In genomic region chr5:148776780-148777179, GRCh38 we compare ENCODE assay signal across 10 cellular contexts. TPM values are rescaled to one million over a fixed set of nuclear protein-coding genes. Genes with fewer than 3 reads are reported as not detected.
DNase-seq lines count a peak whose midpoint lies in the region; ATAC-seq and TF ChIP-seq lines count a peak whose summit lies in the region.
"Had no signal": no experiment of that assay in that cellular context is flagged by ENCODE, and none has a peak within 500 bp of the region (broad histone marks: within the 10 kb centered on the region; RNA-seq: fewer than 3 reads in every experiment).

No MANE protein-coding gene starts in this region.

- DNase-seq in AG10803 (ENCODE audit: low read depth) (peak; percentile 80), HFFc6 (peak; percentile 85), amniotic stem cell (lab: John Stamatoyannopoulos, UW) (peak; percentile 75), lower lobe of right lung (no peak), NAMALWA (ENCODE audit: low spot score) (no peak), NCI-H187 (lab: John Stamatoyannopoulos, UW) (no peak), inferior parietal cortex (ENCODE audit: extremely low spot score) (no peak)
- DNase-seq: NCI-H1417 had no signal

- peaks cover 20% of the 10 kb centered on the region for H3K4me1 Mint-ChIP-seq in HFFc6 (ENCODE audit: low read depth)

- H3K36me3 ChIP-seq in lower lobe of right lung = no peaks in the 10 kb centered on the region
- H3K36me3 ChIP-seq: ascending aorta had no signal

- TF ChIP-seq CTCF in AG10803 (conservative IDR thresholded peaks at IDR 0.05; ENCODE audit: low read length) = no peak
- TF ChIP-seq CTCF in HFFc6 (IDR thresholded peaks at IDR 0.05) = no peak
- no peak for TF ChIP-seq CTCF in lower lobe of right lung (IDR thresholded peaks at IDR 0.05)

- H3K4me3 Mint-ChIP-seq in HFFc6 = no peak overlapping the region

- H3K9me3 ChIP-seq in lower lobe of right lung = no peaks in the 10 kb centered on the region
- H3K9me3 ChIP-seq: ascending aorta had no signal

- H3K36me3 Mint-ChIP-seq in HFFc6 (ENCODE audit: low read depth) = no peaks in the 10 kb centered on the region

- H3K27me3 Mint-ChIP-seq in HFFc6 (ENCODE audit: insufficient read depth) = no peaks in the 10 kb centered on the region

- no peak overlapping the region for H3K4me3 ChIP-seq in AG10803 (ENCODE audit: low read length)
- H3K4me3 ChIP-seq in lower lobe of right lung = no peak overlapping the region
- H3K4me3 ChIP-seq: ascending aorta had no signal

- no peaks in the 10 kb centered on the region for H3K9me3 Mint-ChIP-seq in HFFc6

- H3K27me3 ChIP-seq in lower lobe of right lung (ENCODE audit: low read depth) = no peaks in the 10 kb centered on the region
- H3K27me3 ChIP-seq: ascending aorta had no signal

- intact Hi-C loops in lower lobe of right lung (cut with DNase I) = no loop called here

- peak; percentile 51 to 59 for ATAC-seq in lower lobe of right lung
- ATAC-seq in HG03565 (IDR thresholded peaks at IDR 0.05; ENCODE audit: unreplicated experiment) = no peak

- H3K27ac Mint-ChIP-seq in HFFc6 = peak overlapping the region; percentile 55

- H3K27ac ChIP-seq in lower lobe of right lung = no peak overlapping the region
- H3K27ac ChIP-seq: ascending aorta had no signal

- H3K4me1 ChIP-seq in lower lobe of right lung = no peaks in the 10 kb centered on the region
- H3K4me1 ChIP-seq: ascending aorta had no signal

RNA-seq across cellular contexts. Expression of gene ADRB2, which starts 49.6 kb away (rescaled TPM):
- total RNA-seq in HFFc6 (2021; fragmentation: NEBNext Ultra II Directional; extraction: Animal tissue kit (Norgen Biotek cat#: 25700)) = 1 to 10 TPM; 2.0 to 4.0 (median 3.7) TPM
- total RNA-seq in lower lobe of right lung = 26.4 TPM

Comparison
In these comparisons a context has a peak if more than half of its experiments do, and no peak if none do; other contexts are left out.
1. DNase-seq: peak in AG10803 (single experiment), HFFc6 (single experiment) and amniotic stem cell (single experiment); none in lower lobe of right lung (single experiment), NAMALWA (single experiment), NCI-H187 (0 of 2) and inferior parietal cortex (single experiment).